In the genomic region with DNA sequence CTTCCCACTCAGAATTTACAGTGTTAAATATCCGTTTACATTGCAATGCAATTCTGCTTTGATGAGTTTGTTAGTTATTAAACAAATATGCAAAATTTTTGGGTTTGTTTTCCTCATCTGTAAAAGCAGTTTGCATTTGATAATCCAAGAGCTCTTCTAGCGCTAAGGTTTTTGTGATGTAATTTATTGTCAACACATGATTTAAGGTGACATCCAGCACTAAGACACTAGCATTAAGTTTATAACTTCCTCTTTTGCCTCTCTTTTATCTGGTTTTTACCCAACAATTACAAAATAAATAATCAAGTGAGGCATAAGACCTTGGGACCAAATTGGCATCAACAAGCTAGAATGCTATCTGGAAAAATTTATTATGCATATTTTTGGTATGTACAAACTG, we compare ENCODE assay signal across 9 cellular contexts. TPM values are rescaled to one million over a fixed set of nuclear protein-coding genes. Genes with fewer than 3 reads are reported as not detected.
A peak's percentile ranks its signal among the peaks of the same experiment; 100 is the strongest.
DNase-seq lines count a peak whose midpoint lies in the region; ATAC-seq, FAIRE-seq and TF ChIP-seq lines count a peak whose summit lies in the region.
"Had no signal": no experiment of that assay in that cellular context is flagged by ENCODE, and none has a peak within 500 bp of the region (broad histone marks: within the 10 kb centered on the region; RNA-seq: fewer than 3 reads in every experiment).

No MANE protein-coding gene starts in this region.

- POLR2A ChIA-PET in H1 (lab: Charles Lee; ENCODE audit: partially characterized antibody), result interaction anchor here (1.1 kb wide), 1 partner anchor 78 kb away, joined by 7 read pairs; the partner anchor contains the start of gene FXR1

- H3K23me2 ChIP-seq in H1 (ENCODE audit: low read depth, low read length), result peaks cover 4% of the 10 kb centered on the region; the same call in 1 of the 2 replicates

- no peaks in the 10 kb centered on the region for H4K20me1 ChIP-seq in H1 (replicated peaks in 1 of 2; ENCODE audit: control insufficient read depth in 1 of 2, insufficient read depth in 2 of 2, low read length in 2 of 2)

- H3K79me1 ChIP-seq in H1 (ENCODE audit: low read depth, low read length), result peaks cover 3% of the 10 kb centered on the region; the same call in 1 of the 2 replicates

- FAIRE-seq in H1 (lab: Jason Lieb, UNC) (no peak), RCC 7860 (lab: Jason Lieb, UNC) (no peak)

- no peak overlapping the region for H2BK5ac ChIP-seq in H1 (ENCODE audit: low read depth, low read length)

- DNase-seq in EH (ENCODE audit: low read depth) (peak; percentile 8), NT2/D1 (ENCODE audit: low read depth, low spot score) (no peak), H1 (ENCODE audit: low read depth in 1 of 2, low spot score in 2 of 2) (no peak), psoas muscle (no peak), NCI-H1092 treated with DMSO at 0.1 percent for 48 hours (lab: John Stamatoyannopoulos, UW) (no peak), H4 (ENCODE audit: low spot score) (no peak), RCC 7860 (ENCODE audit: low spot score) (no peak)
- no peak for DNase-seq in stimulated activated CD4-positive, alpha-beta T cell treated with anti-CD3 and anti-CD28 coated beads, Interleukin-12 subunit alpha, Interleukin-12 subunit beta, amount 100 ng/mL, for 4 hours
- DNase-seq: central memory CD4-positive, alpha-beta T cell had no signal

- H3K9me3 ChIP-seq in NT2/D1 (ENCODE audit: insufficient read depth, low read length) (no peaks in the 10 kb centered on the region), H1 (ENCODE audit: insufficient read depth in 2 of 2, low read depth in 1 of 2, low read length in 1 of 2) (no peaks in the 10 kb centered on the region), psoas muscle (no peaks in the 10 kb centered on the region)

- H2BK20ac ChIP-seq in H1 (ENCODE audit: low read length), result no peak overlapping the region

- no peak for TF ChIP-seq POLR2A in H1 (IDR thresholded peaks at IDR 0.05; ENCODE audit: control extremely low read depth in 1 of 2, low read depth in 2 of 2, low read length in 2 of 2)

- no peak overlapping the region for H3K18ac ChIP-seq in H1 (ENCODE audit: extremely low read depth, low read length)

- no peak overlapping the region for H2BK15ac ChIP-seq in H1 (ENCODE audit: low read length)

- TF ChIP-seq RAD21 in H1 (IDR thresholded peaks at IDR 0.05 in 1 of 2, conservative IDR thresholded peaks at IDR 0.05 in 1 of 2; ENCODE audit: low read depth in 2 of 2, low read length in 2 of 2), result no peak

- ATAC-seq in psoas muscle, result no peak

- CTCF ChIA-PET in H1 (lab: Charles Lee; ENCODE audit: partially characterized antibody), result interaction anchor here (1.0 kb wide), 1 partner anchor 14 kb away, joined by 3 read pairs; no protein-coding TSS in a partner anchor

- 75% methylated on average over 2 of the region's 2 CpGs; no CpG with 5 or more reads in 1 of the 2 experiments for WGBS in H1 (ENCODE audit: extremely low coverage in 1 of 2, insufficient coverage in 1 of 2, insufficient read length in 1 of 2, insufficient replicate concordance in 2 of 2, low coverage in 1 of 2, low lambda C conversion rate in 2 of 2, missing lambda C conversion rate in 1 of 2), 2 experiments
- 19 to 27% (median 21%) methylated on average over 2 of the region's 2 CpGs for WGBS in psoas muscle, 3 donors

- intact Hi-C loops in psoas muscle (cut with DNase I), result no loop called here

- H3K4me2 ChIP-seq in H1 (ENCODE audit: insufficient read depth in 1 of 2, low read depth in 2 of 2, low read length in 2 of 2), result peak overlapping the region; percentile 63 to 91; a peak in 2 of 4 replicates

- H3K56ac ChIP-seq in H1 (replicated peaks; ENCODE audit: insufficient read length, low read depth, low read length), result no peak overlapping the region

- H3K79me2 ChIP-seq in H1 (ENCODE audit: control insufficient read depth in 1 of 2, insufficient read depth in 2 of 2, low read length in 2 of 2), result peaks cover 0 to 19% of the 10 kb centered on the region in 2 experiments; a peak in 2 of 4 replicates

- no peak for TF ChIP-seq CTCF in H1 (IDR thresholded peaks at IDR 0.05; ENCODE audit: control extremely low read depth in 1 of 3, insufficient read depth in 1 of 3, low read depth in 1 of 3, low read length in 3 of 3)
- no peak for TF ChIP-seq CTCF in psoas muscle (IDR thresholded peaks at IDR 0.05)

- H2AFZ ChIP-seq in H1 (ENCODE audit: low read length), result no peak overlapping the region

- H3K14ac ChIP-seq in H1 (ENCODE audit: insufficient read length), result no peak overlapping the region

- H3K9ac ChIP-seq in NT2/D1 (ENCODE audit: insufficient read length, low read depth) (peak overlapping the region; percentile 70), H1 (replicated peaks in 1 of 4; ENCODE audit: extremely low read depth in 1 of 4, low read depth in 3 of 4, low read length in 3 of 4) (no peak overlapping the region)

- H3K4me1 ChIP-seq in NT2/D1 (ENCODE audit: insufficient read depth, insufficient read length) (no peaks in the 10 kb centered on the region), H1 (replicated peaks in 1 of 4; ENCODE audit: control insufficient read depth in 3 of 4, insufficient read depth in 4 of 4, low read length in 3 of 4) (no peaks in the 10 kb centered on the region), psoas muscle (peaks cover 13% of the 10 kb centered on the region)

- H3K27me3 ChIP-seq in NT2/D1 (ENCODE audit: insufficient read depth, insufficient read length) (no peaks in the 10 kb centered on the region), H1 (replicated peaks in 1 of 4; ENCODE audit: control insufficient read depth in 3 of 4, extremely low read depth in 1 of 4, insufficient read depth in 3 of 4, low read length in 3 of 4) (no peaks in the 10 kb centered on the region), psoas muscle (ENCODE audit: insufficient read depth in 3 of 3, low read length in 2 of 3) (no peaks in the 10 kb centered on the region)

- no peak overlapping the region for H3K4ac ChIP-seq in H1 (replicated peaks; ENCODE audit: insufficient read length, low read depth, low read length)

- H4K91ac ChIP-seq in H1 (replicated peaks; ENCODE audit: insufficient read length, low read length), result no peak overlapping the region

- no peak overlapping the region for H3K27ac ChIP-seq in H1 (ENCODE audit: low read depth, low read length)
- peak overlapping the region; percentile 89 for H3K27ac ChIP-seq in psoas muscle

- no peak overlapping the region for H2BK12ac ChIP-seq in H1 (ENCODE audit: low read depth, low read length)

- H3K36me3 ChIP-seq in NT2/D1 (ENCODE audit: insufficient read depth, insufficient read length, low read length), result peaks cover 19% of the 10 kb centered on the region
- peaks cover 0 to 23% (median 9%) of the 10 kb centered on the region in 4 experiments; a peak in 5 of 8 replicates for H3K36me3 ChIP-seq in H1 (ENCODE audit: control insufficient read depth in 2 of 4, insufficient read depth in 4 of 4, low read length in 3 of 4)
- H3K36me3 ChIP-seq in psoas muscle (ENCODE audit: insufficient read depth in 1 of 2, low read depth in 1 of 2), result peaks cover 0 to 26% of the 10 kb centered on the region in 2 donors

- H2AK5ac ChIP-seq in H1 (ENCODE audit: low read depth, low read length), result no peak overlapping the region

- H3K23ac ChIP-seq in H1 (ENCODE audit: insufficient read length), result no peak overlapping the region

- no peak overlapping the region for H4K5ac ChIP-seq in H1 (ENCODE audit: insufficient read length, low read depth, low read length)

- H3K4me3 ChIP-seq in NT2/D1 (ENCODE audit: insufficient read length, low read depth) (peak overlapping the region; percentile 79), H1 (ENCODE audit: extremely low read depth in 1 of 4, insufficient read depth in 2 of 4, low read depth in 3 of 4, low read length in 4 of 4) (peak overlapping the region in 2 of 4 experiments; percentile 89 to 93; a peak in 2 of 8 replicates), psoas muscle (peak overlapping the region; percentile 84)

- H4K8ac ChIP-seq in H1 (ENCODE audit: extremely low read depth, insufficient read depth, low read length), result no peak overlapping the region

- no peak for TF ChIP-seq EP300 in H1 (IDR thresholded peaks at IDR 0.05; ENCODE audit: borderline replicate concordance in 1 of 2, low read depth in 2 of 2, low read length in 2 of 2)

- H2BK120ac ChIP-seq in H1 (replicated peaks; ENCODE audit: low read depth, low read length), result no peak overlapping the region

TF ChIP-seq in H1, 55 proteins besides CTCF, POLR2A, EP300 and RAD21:
- no peak for TF ChIP-seq NANOG (IDR thresholded peaks at IDR 0.05; ENCODE audit: insufficient read depth, low read depth, low read length, poor library complexity, severe bottlenecking)
- TF ChIP-seq TAF1 (IDR thresholded peaks at IDR 0.05; ENCODE audit: low read depth, low read length), result no peak

RNA-seq across cellular contexts. Expression of gene DNAJC19, which starts 1.0 kb away (rescaled TPM):
- total RNA-seq in H1 (2021; fragmentation: NEBNext Ultra II Directional; extraction: Animal tissue kit (Norgen Biotek cat#: 25700)), result 82.2 and 90.9 TPM in 2 replicates
- polyA plus RNA-seq in H1 (2011; rRNA removed), result 62.4 and 65.9 TPM in 2 replicates
- 77.3 TPM for polyA plus RNA-seq in H1 (2011; cell fraction: cytosol; rRNA removed)
- polyA plus RNA-seq in H1 (2011; cell fraction: nucleus; rRNA removed), result 64.1 TPM
- 55.0 to 99.3 TPM (median 93.2 TPM) in 4 replicates for polyA plus RNA-seq in H1 (2012, experiment 1 of 2)
- 238 TPM for polyA plus RNA-seq in H1 (2012, experiment 2 of 2)
- 212 TPM for polyA plus RNA-seq in H1 (2013, experiment 1 of 2)
- polyA plus RNA-seq in H1 (2013, experiment 2 of 2), result 215 TPM
- polyA minus RNA-seq in H1 (2011; rRNA and poly(A)+ RNA removed), result 24.5 and 29.9 TPM in 2 replicates
- 20.9 TPM for polyA minus RNA-seq in H1 (2011; cell fraction: cytosol; rRNA and poly(A)+ RNA removed)
- 37.7 TPM for polyA minus RNA-seq in H1 (2011; cell fraction: nucleus; rRNA and poly(A)+ RNA removed)
- total RNA-seq in psoas muscle, result 10 to 100 TPM; 61.1 to 90.3 (median 76.4) TPM
- polyA plus RNA-seq in psoas muscle, result 10 to 100 TPM; 37.3 to 77.7 (median 56.3) TPM
- total RNA-seq in H4 (2014; rRNA removed; shearing (Covaris generic)), result 44.3 and 48.0 TPM in 2 replicates
